Comparison of ENCODE assay signal across 34 cellular contexts in genomic region chr3:115108614-115109013, GRCh38.
"Had no signal": no experiment of that assay in that cellular context is flagged by ENCODE, and none has a peak within 500 bp of the region (broad histone marks: within the 10 kb centered on the region; RNA-seq: fewer than 3 reads in every experiment).

No MANE protein-coding gene starts in this region.

- H3K27ac Mint-ChIP-seq: activated naive CD4-positive, alpha-beta T cell treated with anti-CD3 and anti-CD28 coated beads for 36 hours; activated naive CD8-positive, alpha-beta T cell treated with anti-CD3 and anti-CD28 coated beads for 36 hours; activated T-helper 1 cell treated with anti-CD3 and anti-CD28 coated beads, Interleukin-12 subunit alpha, Interleukin-12 subunit beta, Interleukin-2, Interleukin-4 antibody, amounts not matched to agents 30 ng/mL and 10 ng/mL and 1 ng/mL, durations not matched to agents 14 hours and 24 hours and 36 hours; natural killer cell; neural progenitor cell; T-helper 1 cell treated with Interleukin-12 subunit alpha and Interleukin-12 subunit beta and Interleukin-4 antibody, amounts not matched to agents 30 μg/mL and 1 μg/mL, for 36 hours had no signal

- ATAC-seq: activated CD4-positive, CD25-positive, alpha-beta regulatory T cell treated with anti-CD3 and anti-CD28 coated beads, Interleukin-2, amount 50 U/mL, for 24 hours; body of pancreas; heart left ventricle; left lung; lower lobe of right lung; natural killer cell; right cardiac atrium; stimulated activated naive CD8-positive, alpha-beta T cell treated with anti-CD3 and anti-CD28 coated beads, Interleukin-15, Interleukin-2, amounts not matched to agents 100 U/mL and 50 U/mL, for 24 hours had no signal

- H3K27ac ChIP-seq: adrenal gland, body of pancreas, coronary artery, dorsolateral prefrontal cortex, heart left ventricle, left lung, lower lobe of right lung, neural progenitor cell, parathyroid adenoma, thoracic aorta, uterus, WERI-Rb-1 had no signal

- H3K4me3 Mint-ChIP-seq: activated naive CD4-positive, alpha-beta T cell treated with anti-CD3 and anti-CD28 coated beads for 36 hours; activated naive CD8-positive, alpha-beta T cell treated with anti-CD3 and anti-CD28 coated beads for 36 hours; activated T-helper 1 cell treated with anti-CD3 and anti-CD28 coated beads, Interleukin-12 subunit alpha, Interleukin-12 subunit beta, Interleukin-2, Interleukin-4 antibody, amounts not matched to agents 30 ng/mL and 10 ng/mL and 1 ng/mL, durations not matched to agents 14 hours and 24 hours and 36 hours; natural killer cell; neural progenitor cell; T-helper 1 cell treated with Interleukin-12 subunit alpha and Interleukin-12 subunit beta and Interleukin-4 antibody, amounts not matched to agents 30 μg/mL and 1 μg/mL, for 36 hours had no signal

- H3K9me3 Mint-ChIP-seq: activated naive CD4-positive, alpha-beta T cell treated with anti-CD3 and anti-CD28 coated beads for 36 hours; activated T-helper 1 cell treated with anti-CD3 and anti-CD28 coated beads, Interleukin-12 subunit alpha, Interleukin-12 subunit beta, Interleukin-2, Interleukin-4 antibody, amounts not matched to agents 30 ng/mL and 10 ng/mL and 1 ng/mL, durations not matched to agents 14 hours and 24 hours and 36 hours had no signal

- H3K4me1 Mint-ChIP-seq: neural progenitor cell had no signal

- FAIRE-seq: TTC549 had no signal

- H3K4me1 ChIP-seq: adrenal gland, left lung, neural progenitor cell, parathyroid adenoma, uterus had no signal

- H3K36me3 Mint-ChIP-seq: natural killer cell, neural progenitor cell had no signal

- DNase-seq: activated CD4-positive, alpha-beta T cell treated with anti-CD3 and anti-CD28 coated beads for 48 hours; activated CD4-positive, alpha-beta T cell treated with anti-CD3 and anti-CD28 coated beads, Interleukin-2, amount 50 U/mL, for 48 hours; activated CD8-positive, alpha-beta memory T cell treated with anti-CD3 and anti-CD28 coated beads for 24 hours; activated effector memory CD4-positive, alpha-beta T cell treated with anti-CD3 and anti-CD28 coated beads, Interleukin-2, amount 50 U/mL, for 16 hours; activated naive CD4-positive, alpha-beta T cell treated with anti-CD3 and anti-CD28 coated beads for 36 hours; activated naive CD8-positive, alpha-beta T cell treated with anti-CD3 and anti-CD28 coated beads for 36 hours; activated T-cell treated with anti-CD3 and anti-CD28 coated beads, Interleukin-2, amount 50 U/mL, for 1 hour; adrenal gland; aorta; body of pancreas; dorsolateral prefrontal cortex; effector memory CD4-positive, alpha-beta T cell; heart left ventricle; kidney glomerular epithelial cell; left lung; lower lobe of right lung; mesendoderm; natural killer cell; occipital lobe; right cardiac atrium; stimulated activated CD4-positive, alpha-beta T cell treated with anti-CD3 and anti-CD28 coated beads, Interleukin-2, amount 100 ng/mL, for 48 hours; stimulated activated naive CD8-positive, alpha-beta T cell treated with anti-CD3 and anti-CD28 coated beads, Interleukin-15, Interleukin-2, amounts not matched to agents 100 U/mL and 50 U/mL, for 24 hours; T-helper 9 cell; trophoblast cell; uterus; WERI-Rb-1 had no signal

- H3K27me3 ChIP-seq: adrenal gland, body of pancreas, dorsolateral prefrontal cortex, heart left ventricle, left lung, neural progenitor cell, uterus had no signal
